11 cellular contexts compared by ENCODE assay signal in genomic region chr1:241533375-241534115, GRCh38. TPM values are rescaled to one million over a fixed set of nuclear protein-coding genes. Genes with fewer than 3 reads are reported as not detected.
DNase-seq lines count a peak whose midpoint lies in the region; ATAC-seq, FAIRE-seq and TF ChIP-seq lines count a peak whose summit lies in the region.
"Had no signal": no experiment of that assay in that cellular context is flagged by ENCODE, and none has a peak within 500 bp of the region (broad histone marks: within the 10 kb centered on the region; RNA-seq: fewer than 3 reads in every experiment).

No MANE protein-coding gene starts in this region.

- peaks cover 0 to 27% (median 15%) of the 10 kb centered on the region in 11 experiments; a peak in 14 of 22 replicates for H3K36me3 ChIP-seq in BLaER1 treated with 17β-estradiol and CSF1 and Interleukin-3, amounts not matched to agents 10 nM and 100 nM
- no peaks in the 10 kb centered on the region for H3K36me3 ChIP-seq in K562 (ENCODE audit: control insufficient read depth, insufficient read depth, low read length)
- H3K36me3 ChIP-seq: esophagus squamous epithelium, SJSA1 had no signal

- TF ChIP-seq EP300 in K562 (IDR thresholded peaks at IDR 0.05; ENCODE audit: low read length): no peak

- peak overlapping the region; percentile 81 to 98 (median 89) for H3K4me2 ChIP-seq in BLaER1 treated with 17β-estradiol and CSF1 and Interleukin-3, amounts not matched to agents 10 nM and 100 nM
- H3K4me2 ChIP-seq in K562 (ENCODE audit: insufficient read depth, low read length): no peak overlapping the region

- FAIRE-seq in K562 (lab: Jason Lieb, UNC): no peak

- ATAC-seq in GM19438 (IDR thresholded peaks at IDR 0.05; ENCODE audit: low read depth, unreplicated experiment) (peak; percentile 42), HG03139 (IDR thresholded peaks at IDR 0.05; ENCODE audit: unreplicated experiment) (peak; percentile 37), K562 (no peak), HG02840 (IDR thresholded peaks at IDR 0.05; ENCODE audit: low FRiP score, unreplicated experiment) (no peak)
- ATAC-seq: CD8-positive, alpha-beta T cell had no signal

- H3K4me1 Mint-ChIP-seq in nephron progenitor cell: peaks cover 12% of the 10 kb centered on the region

- H3K4me1 ChIP-seq in BLaER1 treated with 17β-estradiol and CSF1 and Interleukin-3, amounts not matched to agents 10 nM and 100 nM: peaks cover 27 to 47% (median 36%) of the 10 kb centered on the region in 10 experiments
- H3K4me1 ChIP-seq in K562 (replicated peaks in 1 of 2; ENCODE audit: control insufficient read depth in 2 of 2, insufficient read depth in 2 of 2, low read length in 2 of 2): peaks cover 0 to 2% of the 10 kb centered on the region in 2 experiments; a peak in 2 of 5 replicates
- H3K4me1 ChIP-seq: SJSA1 had no signal

- CTCF ChIA-PET in K562 (lab: Yijun Ruan, JAX; ENCODE audit: low intra/inter-chr PET ratio): interaction anchor here (0.8 kb wide), 1 partner anchor 302 kb away, joined by 4 read pairs; no protein-coding TSS in a partner anchor

- 22% methylated on average over 4 of the region's 4 CpGs for WGBS in K562 (ENCODE audit: insufficient coverage, low coverage, missing lambda C conversion rate)

- POLR2A ChIA-PET in K562 (lab: Yijun Ruan, JAX): interaction anchor here (0.7 kb wide), 1 partner anchor 100 kb away, joined by 3 read pairs; no protein-coding TSS in a partner anchor

- no peaks in the 10 kb centered on the region for H3K9me1 ChIP-seq in K562 (ENCODE audit: control insufficient read depth, insufficient read depth, low read length)

- no peaks in the 10 kb centered on the region for H3K36me3 Mint-ChIP-seq in nephron progenitor cell (ENCODE audit: low read depth)

- H3K4me3 ChIP-seq in BLaER1 treated with 17β-estradiol and CSF1 and Interleukin-3, amounts not matched to agents 10 nM and 100 nM: peak overlapping the region; percentile 55 to 69 (median 62); a peak in 18 of 20 replicates
- H3K4me3 ChIP-seq in K562 (no peak overlapping the region), coronary artery (no peak overlapping the region)
- H3K4me3 ChIP-seq: esophagus squamous epithelium, SJSA1 had no signal

- no TSS peak for BruUV-seq in K562 (replicated peaks; lab: Mats Ljungman, UMichigan)

- H3K4me3 Mint-ChIP-seq in nephron progenitor cell: no peak overlapping the region
- H3K4me3 Mint-ChIP-seq: CD8-positive, alpha-beta T cell had no signal

- in situ Hi-C loops in K562 (cut with MboI): no loop called here

- no peak overlapping the region for H3K27ac Mint-ChIP-seq in nephron progenitor cell
- H3K27ac Mint-ChIP-seq: CD8-positive, alpha-beta T cell had no signal

- H2AFZ ChIP-seq in K562 (ENCODE audit: low read depth, low read length): peak overlapping the region; percentile 48

- DNase-seq in K562 (ENCODE audit: extremely low read depth in 1 of 4, low spot score in 3 of 4) (no peak), coronary artery (ENCODE audit: low spot score) (no peak), nephron progenitor cell (no peak)
- no peak for DNase-seq in stimulated activated CD4-positive, alpha-beta T cell treated with anti-CD3 and anti-CD28 coated beads, Interleukin-4, amount 100 ng/mL, for 1 hour
- DNase-seq: CD8-positive, alpha-beta T cell; esophagus squamous epithelium had no signal

- no peaks in the 10 kb centered on the region for H3K27me3 ChIP-seq in BLaER1 treated with 17β-estradiol and CSF1 and Interleukin-3, amounts not matched to agents 10 nM and 100 nM
- H3K27me3 ChIP-seq in K562 (ENCODE audit: control insufficient read depth in 2 of 2, insufficient read depth in 2 of 2, low read length in 2 of 2): no peaks in the 10 kb centered on the region

- no peak for TF ChIP-seq POLR2A in K562 (conservative IDR thresholded peaks at IDR 0.05)

- H3K9ac ChIP-seq in BLaER1 treated with 17β-estradiol and CSF1 and Interleukin-3, amounts not matched to agents 10 nM and 100 nM: peak overlapping the region; percentile 44 to 89 (median 82); a peak in 20 of 22 replicates
- no peak overlapping the region for H3K9ac ChIP-seq in K562 (ENCODE audit: insufficient read depth in 1 of 2, low read depth in 2 of 2, low read length in 2 of 2)

- no peak for TF ChIP-seq RAD21 in K562 (CRISPR knock-in tag; conservative IDR thresholded peaks at IDR 0.05 in 1 of 2, IDR thresholded peaks at IDR 0.05 in 1 of 2)

- peaks cover 9 to 25% (median 20%) of the 10 kb centered on the region in 11 experiments for H3K9me3 ChIP-seq in BLaER1 treated with 17β-estradiol and CSF1 and Interleukin-3, amounts not matched to agents 10 nM and 100 nM (replicated peaks in 1 of 11)
- no peaks in the 10 kb centered on the region for H3K9me3 ChIP-seq in K562 (replicated peaks; ENCODE audit: control insufficient read depth, insufficient read depth, low read depth, low read length)
- H3K9me3 ChIP-seq: esophagus squamous epithelium, SJSA1 had no signal

- no peaks in the 10 kb centered on the region for H3K79me2 ChIP-seq in K562 (ENCODE audit: control insufficient read depth, insufficient read depth, low read length)

- H4K20me1 ChIP-seq in BLaER1 treated with 17β-estradiol and CSF1 and Interleukin-3, amounts not matched to agents 10 nM and 100 nM: no peaks in the 10 kb centered on the region
- no peaks in the 10 kb centered on the region for H4K20me1 ChIP-seq in K562 (replicated peaks; ENCODE audit: control insufficient read depth, insufficient read depth, low read length)

- TF ChIP-seq CTCF in K562 (IDR thresholded peaks at IDR 0.05 in 2 of 3, conservative IDR thresholded peaks at IDR 0.05 in 1 of 3; ENCODE audit: insufficient read depth in 2 of 3, low read depth in 1 of 3, low read length in 3 of 3): no peak
- no peak for TF ChIP-seq CTCF in coronary artery (IDR thresholded peaks at IDR 0.05)
- no peak for TF ChIP-seq CTCF in nephron progenitor cell (IDR thresholded peaks at IDR 0.05)

- intact Hi-C loops in K562 (cut with micrococcal nuclease): loop anchor here (5.0 kb wide), 1 partner anchor 464 kb away; the partner anchor contains the start of gene MAP1LC3C

- no peaks in the 10 kb centered on the region for H3K9me3 Mint-ChIP-seq in nephron progenitor cell
- H3K9me3 Mint-ChIP-seq: CD8-positive, alpha-beta T cell had no signal

- H3K27me3 Mint-ChIP-seq in nephron progenitor cell (ENCODE audit: low read depth, poor library complexity): peaks cover 4% of the 10 kb centered on the region

- peak overlapping the region; percentile 59 to 95 (median 91) for H3K27ac ChIP-seq in BLaER1 treated with 17β-estradiol and CSF1 and Interleukin-3, amounts not matched to agents 10 nM and 100 nM
- no peak overlapping the region for H3K27ac ChIP-seq in K562 (ENCODE audit: extremely low read depth, low read depth, low read length)
- no peak overlapping the region for H3K27ac ChIP-seq in coronary artery
- H3K27ac ChIP-seq: SJSA1 had no signal

TF ChIP-seq in K562, 482 proteins besides CTCF, POLR2A, EP300 and RAD21:
- 0 out of 2 replicates have a peak, but pooled peaks have one; percentile 31 for TF ChIP-seq FOXJ2 (tag; IDR thresholded peaks at IDR 0.05)
- no peak for TF ChIP-seq KDM5B (IDR thresholded peaks at IDR 0.05; ENCODE audit: insufficient replicate concordance, low read depth, low read length)

RNA-seq across cellular contexts. Expression of gene KMO, which starts 1.4 kb away (rescaled TPM):
- total RNA-seq in K562 (2011; cell fraction: chromatin; rRNA removed; ENCODE audit: low replicate concordance): not detected in 2 replicates
- not detected in 2 replicates for total RNA-seq in K562 (2011; cell fraction: nucleolus; rRNA removed)
- total RNA-seq in K562 (2011; cell fraction: nucleoplasm; rRNA removed): 0.53 TPM in 1 of 2 replicates, not detected in the other
- total RNA-seq in K562 (2014; rRNA removed): not detected in 2 replicates
- total RNA-seq in K562 (2014; rRNA removed; fragmentation: Illumina TruSeq; extraction: Trizol): not detected in 2 replicates
- 0.11 and 0.19 TPM in 2 replicates for total RNA-seq in K562 (2015; rRNA removed; fragmentation: Illumina TruSeq; extraction: Trizol)
- total RNA-seq in K562 (2021): not detected in 2 replicates
- 0.01 and 0.03 TPM in 2 replicates for polyA plus RNA-seq in K562 (2011; rRNA removed)
- not detected in 2 replicates for polyA plus RNA-seq in K562 (2011; cell fraction: cytosol; rRNA removed)
- polyA plus RNA-seq in K562 (2011; cell fraction: nucleus; rRNA removed): 0.03 TPM in 1 of 2 replicates, not detected in the other
- 0.06 and 0.12 TPM in 2 replicates for polyA plus RNA-seq in K562 (2012)
- polyA plus RNA-seq in K562 (2014; fragmentation: Illumina TruSeq; extraction: Trizol): not detected in 2 replicates
- polyA plus RNA-seq in K562 (2014; fragmentation: Nextera tagmentation; extraction: Ambion mirVana): under 1 TPM in 1 of 2 experiments, not detected in 1; 0.01 TPM
- 0.04 TPM in 1 of 2 replicates, not detected in the other for polyA plus RNA-seq in K562 (2014; rRNA removed)
- polyA minus RNA-seq in K562 (2011; rRNA and poly(A)+ RNA removed): not detected in 2 replicates
- polyA minus RNA-seq in K562 (2011; cell fraction: cytosol; rRNA and poly(A)+ RNA removed): not detected in 2 replicates
- polyA minus RNA-seq in K562 (2011; cell fraction: nucleus; rRNA and poly(A)+ RNA removed): 0.11 TPM in 1 of 2 replicates, not detected in the other
- total RNA-seq: CD8-positive, alpha-beta T cell had no signal

RNA-seq across cellular contexts. Expression of gene FH, which starts 14.0 kb away (rescaled TPM):
- total RNA-seq in K562 (2011; cell fraction: chromatin; rRNA removed; ENCODE audit: low replicate concordance): 50.4 and 162 TPM in 2 replicates
- total RNA-seq in K562 (2011; cell fraction: nucleolus; rRNA removed): 40.0 and 44.2 TPM in 2 replicates
- 59.3 and 65.7 TPM in 2 replicates for total RNA-seq in K562 (2011; cell fraction: nucleoplasm; rRNA removed)
- total RNA-seq in K562 (2014; rRNA removed) (130 and 160 TPM in 2 replicates), K562 (2014; rRNA removed; fragmentation: Illumina TruSeq; extraction: Trizol) (240 and 270 TPM in 2 replicates), K562 (2015; rRNA removed; fragmentation: Illumina TruSeq; extraction: Trizol) (214 and 215 TPM in 2 replicates), K562 (2021) (208 and 211 TPM in 2 replicates)
- polyA plus RNA-seq in K562 (2011; rRNA removed) (184 and 233 TPM in 2 replicates), K562 (2014; fragmentation: Illumina TruSeq; extraction: Trizol) (187 and 196 TPM in 2 replicates), K562 (2014; fragmentation: Nextera tagmentation; extraction: Ambion mirVana) (100 to 1,000 TPM; 117 to 163 TPM), K562 (2014; rRNA removed) (224 and 237 TPM in 2 replicates)
- 87.3 and 123 TPM in 2 replicates for polyA plus RNA-seq in K562 (2011; cell fraction: cytosol; rRNA removed)
- 59.9 and 94.3 TPM in 2 replicates for polyA plus RNA-seq in K562 (2011; cell fraction: nucleus; rRNA removed)
- 169 and 211 TPM in 2 replicates for polyA plus RNA-seq in K562 (2012)
- polyA minus RNA-seq in K562 (2011; rRNA and poly(A)+ RNA removed): 394 and 403 TPM in 2 replicates
- 91.0 and 111 TPM in 2 replicates for polyA minus RNA-seq in K562 (2011; cell fraction: cytosol; rRNA and poly(A)+ RNA removed)
- 64.4 and 99.4 TPM in 2 replicates for polyA minus RNA-seq in K562 (2011; cell fraction: nucleus; rRNA and poly(A)+ RNA removed)

Comparison
In these comparisons a context has a peak if more than half of its experiments do, and no peak if none do; other contexts are left out.
1. H3K27ac ChIP-seq: peak in BLaER1 treated with 17β-estradiol and CSF1 and Interleukin-3, amounts not matched to agents 10 nM and 100 nM (11 of 11); none in K562 (single experiment) and coronary artery (0 of 2).
2. H3K4me3 ChIP-seq: peak in BLaER1 treated with 17β-estradiol and CSF1 and Interleukin-3, amounts not matched to agents 10 nM and 100 nM (10 of 10); none in K562 (single experiment) and coronary artery (single experiment).
3. H3K9ac ChIP-seq: peak in BLaER1 treated with 17β-estradiol and CSF1 and Interleukin-3, amounts not matched to agents 10 nM and 100 nM (11 of 11); none in K562 (0 of 2).
4. ATAC-seq: peak in GM19438 (single experiment) and HG03139 (single experiment); none in K562 (single experiment) and HG02840 (single experiment).